ENCODE assay signal across 19 cellular contexts in the genomic region with DNA sequence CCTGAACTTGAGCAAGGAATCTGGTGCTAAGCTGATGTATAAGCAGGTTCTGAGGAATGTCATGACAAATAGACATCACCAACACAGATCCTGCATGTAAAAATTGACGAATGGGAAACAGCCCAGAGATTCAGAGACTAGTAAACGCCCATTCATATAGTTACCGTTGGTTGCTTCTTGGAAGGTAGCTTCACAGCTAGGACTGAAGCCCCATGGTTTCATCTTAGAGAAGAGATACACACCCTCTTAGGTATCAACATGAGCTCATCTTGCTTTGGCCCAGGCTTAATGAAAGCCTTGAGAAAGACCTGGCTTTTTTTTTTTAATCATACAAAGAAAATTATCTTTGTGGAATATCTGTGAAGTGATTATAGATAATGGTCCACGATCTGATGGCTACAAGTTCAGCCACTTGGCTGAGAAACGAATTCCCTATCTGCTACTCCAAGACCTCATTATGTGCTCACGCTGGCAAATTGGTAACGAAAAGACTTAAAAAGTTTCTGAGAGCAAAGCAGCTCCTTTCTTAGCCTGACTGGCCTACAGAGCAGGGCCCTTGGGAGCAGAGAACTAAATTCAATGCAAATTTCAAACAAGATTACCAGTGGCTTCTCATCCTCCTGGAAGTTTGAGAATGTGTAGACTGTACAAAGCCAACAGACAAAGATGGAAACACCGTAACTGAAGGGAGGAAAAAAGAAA.
DNase-seq lines count a peak whose midpoint lies in the region; ATAC-seq and TF ChIP-seq lines count a peak whose summit lies in the region.
"Had no signal": no experiment of that assay in that cellular context is flagged by ENCODE, and none has a peak within 500 bp of the region (broad histone marks: within the 10 kb centered on the region; RNA-seq: fewer than 3 reads in every experiment).

No MANE protein-coding gene starts in this region.

- H3K36me3 Mint-ChIP-seq in stimulated activated naive CD8-positive, alpha-beta T cell treated with anti-CD3 and anti-CD28 coated beads, Interleukin-15, Interleukin-2, amounts not matched to agents 100 ng/mL and 50 ng/mL, for 24 hours (ENCODE audit: low read depth): no peaks in the 10 kb centered on the region
- H3K36me3 Mint-ChIP-seq: naive B cell, type B pancreatic cell had no signal

- H3K27me3 ChIP-seq in effector memory CD4-positive, alpha-beta T cell (replicated peaks; ENCODE audit: control insufficient read depth, insufficient read depth, low read length, poor library complexity, severe bottlenecking): no peaks in the 10 kb centered on the region
- H3K27me3 ChIP-seq in uterus (no peaks in the 10 kb centered on the region), A673 (replicated peaks; ENCODE audit: insufficient read depth, low read depth, low read length, poor library complexity) (no peaks in the 10 kb centered on the region), aorta (ENCODE audit: control insufficient read depth in 1 of 2, insufficient read depth in 2 of 2, low read length in 1 of 2) (no peaks in the 10 kb centered on the region)
- H3K27me3 ChIP-seq: colonic mucosa had no signal

- H3K4me1 Mint-ChIP-seq in stimulated activated naive CD8-positive, alpha-beta T cell treated with anti-CD3 and anti-CD28 coated beads, Interleukin-15, Interleukin-2, amounts not matched to agents 100 ng/mL and 50 ng/mL, for 24 hours (ENCODE audit: low read depth): peaks cover 58% of the 10 kb centered on the region

- TF ChIP-seq POLR2A in uterus (IDR thresholded peaks at IDR 0.05): no peak

- peak overlapping the region; percentile 21; the same call in 1 of the 2 replicates for H3K4me2 ChIP-seq in OCI-LY7 (ENCODE audit: low read length)

- no peaks in the 10 kb centered on the region for H3K9me2 ChIP-seq in OCI-LY7 (ENCODE audit: insufficient read depth, low read length)

- peaks cover 61% of the 10 kb centered on the region for H3K4me1 ChIP-seq in OCI-LY7 (ENCODE audit: insufficient read depth, low read length, poor library complexity, severe bottlenecking)
- peaks cover 54% of the 10 kb centered on the region for H3K4me1 ChIP-seq in effector memory CD4-positive, alpha-beta T cell (ENCODE audit: control insufficient read depth, insufficient read depth, low read length, poor library complexity, severe bottlenecking)
- H3K4me1 ChIP-seq in uterus: no peaks in the 10 kb centered on the region
- H3K4me1 ChIP-seq in A673 (ENCODE audit: insufficient read depth, low read length, poor library complexity, severe bottlenecking): peaks cover 20% of the 10 kb centered on the region
- H3K4me1 ChIP-seq in aorta (ENCODE audit: control insufficient read depth in 1 of 2, insufficient read depth in 2 of 2, low read length in 2 of 2): peaks cover 2 to 14% of the 10 kb centered on the region in 2 donors
- H3K4me1 ChIP-seq: colonic mucosa, psoas muscle had no signal

- CTCF ChIA-PET in OCI-LY7 (lab: Charles Lee; ENCODE audit: unreplicated experiment) (interaction anchor here (0.9 kb wide), 1 partner anchor 48 kb away, joined by 3 read pairs; no protein-coding TSS in a partner anchor), A673 (lab: Charles Lee) (no interaction called here)

- H3K9me3 Mint-ChIP-seq in stimulated activated naive CD8-positive, alpha-beta T cell treated with anti-CD3 and anti-CD28 coated beads, Interleukin-15, Interleukin-2, amounts not matched to agents 100 ng/mL and 50 ng/mL, for 24 hours: no peaks in the 10 kb centered on the region
- H3K9me3 Mint-ChIP-seq: naive B cell had no signal

- H3K36me3 ChIP-seq in OCI-LY7 (ENCODE audit: insufficient read depth, low read length): no peaks in the 10 kb centered on the region; the same call in 1 of the 2 replicates
- no peaks in the 10 kb centered on the region for H3K36me3 ChIP-seq in effector memory CD4-positive, alpha-beta T cell (ENCODE audit: control insufficient read depth, insufficient read depth, low read length)
- H3K36me3 ChIP-seq in uterus: no peaks in the 10 kb centered on the region
- no peaks in the 10 kb centered on the region for H3K36me3 ChIP-seq in A673 (ENCODE audit: insufficient read depth, low read length, poor library complexity, severe bottlenecking)
- H3K36me3 ChIP-seq in aorta (ENCODE audit: control insufficient read depth in 1 of 2, insufficient read depth in 2 of 2, low read length in 1 of 2): no peaks in the 10 kb centered on the region
- H3K36me3 ChIP-seq: colonic mucosa, lower lobe of right lung had no signal

- intact Hi-C loops in OCI-LY7 (cut with micrococcal nuclease; ENCODE audit: unreplicated experiment) (loop anchor here (5.0 to 10.0 kb wide), 2 partner anchors 56 to 259 kb away; no protein-coding TSS in a partner anchor), uterus (cut with DNase I; ENCODE audit: low total_unique reads) (no loop called here), A673 (cut with micrococcal nuclease; ENCODE audit: unreplicated experiment) (no loop called here), aorta (cut with DNase I) (no loop called here)

- POLR2A ChIA-PET in OCI-LY7 (lab: Charles Lee): interaction anchor here (0.5 to 2.2 kb wide), 16 partner anchors 9 to 459 kb away, joined by 3 to 7 read pairs (median 4); no protein-coding TSS in a partner anchor
- POLR2A ChIA-PET in A673 (lab: Charles Lee; ENCODE audit: low non-redundant PET): interaction anchor here (0.6 to 0.7 kb wide), 2 partner anchors 10 to 808 kb away, joined by 4 to 9 read pairs; no protein-coding TSS in a partner anchor

- H3K79me2 ChIP-seq in OCI-LY7 (ENCODE audit: insufficient read depth, low read depth, low read length): no peaks in the 10 kb centered on the region

- no peak overlapping the region for H3K4me3 Mint-ChIP-seq in stimulated activated naive CD8-positive, alpha-beta T cell treated with anti-CD3 and anti-CD28 coated beads, Interleukin-15, Interleukin-2, amounts not matched to agents 100 ng/mL and 50 ng/mL, for 24 hours
- H3K4me3 Mint-ChIP-seq: naive B cell, type B pancreatic cell had no signal

- peaks cover 7% of the 10 kb centered on the region; the same call in 1 of the 2 replicates for H3K9me3 ChIP-seq in OCI-LY7 (ENCODE audit: low read length)
- H3K9me3 ChIP-seq in effector memory CD4-positive, alpha-beta T cell (ENCODE audit: control insufficient read depth, low read length): no peaks in the 10 kb centered on the region
- H3K9me3 ChIP-seq in uterus: no peaks in the 10 kb centered on the region
- no peaks in the 10 kb centered on the region for H3K9me3 ChIP-seq in A673 (ENCODE audit: low read depth, low read length, poor library complexity, severe bottlenecking)
- no peaks in the 10 kb centered on the region for H3K9me3 ChIP-seq in aorta (ENCODE audit: control insufficient read depth, low read length)
- H3K9me3 ChIP-seq: colonic mucosa, lower lobe of right lung, psoas muscle had no signal

- H3K4me3 ChIP-seq in OCI-LY7 (ENCODE audit: low read depth, low read length, poor library complexity, severe bottlenecking) (no peak overlapping the region), uterus (no peak overlapping the region), A673 (ENCODE audit: low read depth, low read length, poor library complexity, severe bottlenecking) (no peak overlapping the region), aorta (ENCODE audit: low read length in 2 of 2) (no peak overlapping the region)
- peak overlapping the region; percentile 38 for H3K4me3 ChIP-seq in effector memory CD4-positive, alpha-beta T cell (ENCODE audit: insufficient read depth, low read depth, low read length, poor library complexity, severe bottlenecking)
- H3K4me3 ChIP-seq: colonic mucosa, lower lobe of right lung, psoas muscle had no signal

- BruUV-seq in OCI-LY7 (replicated peaks; lab: Mats Ljungman, UMichigan) (no TSS peak), A673 (replicated peaks; lab: Mats Ljungman, UMichigan) (no TSS peak)

- H3K27ac Mint-ChIP-seq in stimulated activated naive CD8-positive, alpha-beta T cell treated with anti-CD3 and anti-CD28 coated beads, Interleukin-15, Interleukin-2, amounts not matched to agents 100 ng/mL and 50 ng/mL, for 24 hours: peak overlapping the region; percentile 43
- H3K27ac Mint-ChIP-seq: type B pancreatic cell had no signal

- TF ChIP-seq CTCF in OCI-LY7 (conservative IDR thresholded peaks at IDR 0.05; ENCODE audit: low read length): no peak
- TF ChIP-seq CTCF in uterus (IDR thresholded peaks at IDR 0.05): no peak
- no peak for TF ChIP-seq CTCF in A673 (conservative IDR thresholded peaks at IDR 0.05; ENCODE audit: low read depth, low read length)

- 94 to 96% methylated on average over 8 of the region's 8 CpGs for WGBS in aorta, 2 donors

- ATAC-seq in stimulated activated naive CD8-positive, alpha-beta T cell treated with anti-CD3 and anti-CD28 coated beads, Interleukin-15, Interleukin-2, amounts not matched to agents 100 U/mL and 50 U/mL, for 24 hours: no peak
- ATAC-seq in aorta (ENCODE audit: low FRiP score): no peak
- ATAC-seq: lower lobe of right lung, psoas muscle had no signal

- H4K20me1 ChIP-seq in OCI-LY7 (ENCODE audit: insufficient read depth, low read length): no peaks in the 10 kb centered on the region

- H3K27me3 Mint-ChIP-seq in stimulated activated naive CD8-positive, alpha-beta T cell treated with anti-CD3 and anti-CD28 coated beads, Interleukin-15, Interleukin-2, amounts not matched to agents 100 ng/mL and 50 ng/mL, for 24 hours: peaks cover 10% of the 10 kb centered on the region
- H3K27me3 Mint-ChIP-seq: type B pancreatic cell had no signal

- no peak for DNase-seq in stimulated activated naive CD8-positive, alpha-beta T cell treated with anti-CD3 and anti-CD28 coated beads, Interleukin-15, Interleukin-2, amounts not matched to agents 100 U/mL and 50 U/mL, for 24 hours
- DNase-seq in OCI-LY7 (ENCODE audit: low spot score) (no peak), uterus (no peak), A673 (ENCODE audit: low spot score) (no peak), HK-2 (ENCODE audit: unreplicated experiment) (no peak), aorta (no peak)
- no peak for DNase-seq in effector memory CD4-positive, alpha-beta T cell
- DNase-seq: colonic mucosa; GOT3; lower lobe of right lung; naive B cell; NCI-H1930; NCI-H446 treated with DMSO at 0.1 percent for 48 hours; psoas muscle; SHP77 treated with DMSO at 0.1 percent for 48 hours; stimulated activated naive CD4-positive, alpha-beta T cell treated with Interleukin-2 at 50 U/mL for 16 hours had no signal

- peak overlapping the region; percentile 66; the same call in 1 of the 2 replicates for H2AFZ ChIP-seq in OCI-LY7 (ENCODE audit: low read length)

- H3K27ac ChIP-seq in OCI-LY7 (ENCODE audit: low read depth, low read length, poor library complexity, severe bottlenecking) (no peak overlapping the region), uterus (peak overlapping the region; percentile 30), A673 (ENCODE audit: low read depth, low read length, poor library complexity, severe bottlenecking) (no peak overlapping the region), aorta (ENCODE audit: low read depth in 1 of 2, low read length in 2 of 2) (no peak overlapping the region)
- H3K27ac ChIP-seq in effector memory CD4-positive, alpha-beta T cell (ENCODE audit: insufficient read depth, low read length, poor library complexity, severe bottlenecking): peak overlapping the region; percentile 71
- H3K27ac ChIP-seq: C4-2B, colonic mucosa, lower lobe of right lung, psoas muscle had no signal

Comparison
In these comparisons a context has a peak if more than half of its experiments do, and no peak if none do; other contexts are left out.
1. H3K27ac ChIP-seq: peak in effector memory CD4-positive, alpha-beta T cell (single experiment) and uterus (2 of 2); none in OCI-LY7 (single experiment), A673 (single experiment) and aorta (0 of 2).